Comparison of ENCODE assay signal across 31 cellular contexts in genomic region chr2:39731546-39731945, GRCh38.
"Had no signal": no experiment of that assay in that cellular context is flagged by ENCODE, and none has a peak within 500 bp of the region (broad histone marks: within the 10 kb centered on the region; RNA-seq: fewer than 3 reads in every experiment).

No MANE protein-coding gene starts in this region.

- H3K27ac ChIP-seq: ascending aorta, breast epithelium, cardiac muscle cell, coronary artery, epithelial cell of prostate, esophagus squamous epithelium, gastroesophageal sphincter, heart right ventricle, hepatocyte, VCaP had no signal

- H3K9me3 Mint-ChIP-seq: activated CD4-positive, alpha-beta memory T cell treated with anti-CD3 and anti-CD28 coated beads, Interleukin-2, amount 10 ng/mL, durations not matched to agents 7 days and 5 days; activated CD4-positive, alpha-beta T cell treated with anti-CD3 and anti-CD28 coated beads, Interleukin-2, amount 10 ng/mL, durations not matched to agents 7 days and 5 days; activated naive CD4-positive, alpha-beta T cell treated with anti-CD3 and anti-CD28 coated beads, Interleukin-2, amount 10 ng/mL, durations not matched to agents 7 days and 5 days; activated naive CD8-positive, alpha-beta T cell treated with anti-CD3 and anti-CD28 coated beads, Interleukin-2, amount 10 ng/mL, durations not matched to agents 7 days and 5 days; activated T-cell treated with anti-CD3 and anti-CD28 coated beads, Interleukin-2, amount 50 U/mL, for 4 hours; central memory CD8-positive, alpha-beta T cell; dendritic cell treated with granulocyte-macrophage colony-stimulating factor and Interleukin-4, amounts not matched to agents 40 ng/mL and 50 ng/mL, for 4 days had no signal

- H3K27me3 Mint-ChIP-seq: activated CD4-positive, alpha-beta T cell treated with anti-CD3 and anti-CD28 coated beads, Interleukin-2, amount 10 ng/mL, durations not matched to agents 7 days and 5 days; activated naive CD8-positive, alpha-beta T cell treated with anti-CD3 and anti-CD28 coated beads, Interleukin-2, amount 10 ng/mL, durations not matched to agents 7 days and 5 days; brain; central memory CD8-positive, alpha-beta T cell; dendritic cell treated with granulocyte-macrophage colony-stimulating factor and Interleukin-4, amounts not matched to agents 40 ng/mL and 50 ng/mL, for 4 days had no signal

- H3K27ac Mint-ChIP-seq: activated CD4-positive, alpha-beta memory T cell treated with anti-CD3 and anti-CD28 coated beads, Interleukin-2, amount 10 ng/mL, durations not matched to agents 7 days and 5 days; activated CD4-positive, alpha-beta T cell treated with anti-CD3 and anti-CD28 coated beads, Interleukin-2, amount 10 ng/mL, durations not matched to agents 7 days and 5 days; activated naive CD4-positive, alpha-beta T cell treated with anti-CD3 and anti-CD28 coated beads, Interleukin-2, amount 10 ng/mL, durations not matched to agents 7 days and 5 days; activated naive CD4-positive, alpha-beta T cell treated with anti-CD3 and anti-CD28 coated beads, Interleukin-2, amount 50 U/mL, for 72 hours; activated naive CD8-positive, alpha-beta T cell treated with anti-CD3 and anti-CD28 coated beads, Interleukin-2, amount 10 ng/mL, durations not matched to agents 7 days and 5 days; activated T-helper 1 cell treated with anti-CD3 and anti-CD28 coated beads, Interleukin-12 subunit alpha, Interleukin-12 subunit beta, Interleukin-2, Interleukin-4 antibody, amounts not matched to agents 30 ng/mL and 10 ng/mL and 1 ng/mL, durations not matched to agents 14 hours and 24 hours and 36 hours; brain; dendritic cell treated with granulocyte-macrophage colony-stimulating factor and Interleukin-4, amounts not matched to agents 40 ng/mL and 50 ng/mL, for 4 days; WTC11 had no signal

- DNase-seq: activated CD4-positive, alpha-beta memory T cell treated with anti-CD3 and anti-CD28 coated beads, Interleukin-2, amount 10 ng/mL, durations not matched to agents 7 days and 5 days; activated CD4-positive, alpha-beta T cell treated with anti-CD3 and anti-CD28 coated beads for 1 hour; activated CD4-positive, alpha-beta T cell treated with anti-CD3 and anti-CD28 coated beads for 4 hours; activated CD4-positive, alpha-beta T cell treated with anti-CD3 and anti-CD28 coated beads, Interleukin-2, amount 10 ng/mL, durations not matched to agents 7 days and 5 days; activated CD4-positive, alpha-beta T cell treated with anti-CD3 and anti-CD28 coated beads, Interleukin-2, amount 50 U/mL, for 4 hours; activated CD8-positive, alpha-beta memory T cell treated with anti-CD3 and anti-CD28 coated beads, Interleukin-2, amount 50 U/mL, for 48 hours; activated gamma-delta T cell; activated naive CD4-positive, alpha-beta T cell; activated naive CD4-positive, alpha-beta T cell treated with anti-CD3 and anti-CD28 coated beads, Interleukin-2, amount 10 ng/mL, durations not matched to agents 7 days and 5 days; activated naive CD8-positive, alpha-beta T cell treated with anti-CD3 and anti-CD28 coated beads, Interleukin-2, amount 10 ng/mL, durations not matched to agents 7 days and 5 days; activated T-cell treated with anti-CD3 and anti-CD28 coated beads for 4 hours; activated T-cell treated with anti-CD3 and anti-CD28 coated beads, Interleukin-2, amount 50 U/mL, for 4 hours; effector CD4-positive, alpha-beta T cell; esophagus squamous epithelium; foreskin melanocyte; heart right ventricle; T-helper 2 cell had no signal

- H3K4me2 ChIP-seq: hepatocyte had no signal

- H3K4me3 ChIP-seq: ascending aorta, breast epithelium, cardiac muscle cell, coronary artery, esophagus squamous epithelium, gastroesophageal sphincter, heart right ventricle, hepatocyte had no signal

- H2AFZ ChIP-seq: hepatocyte had no signal

- H3K4me1 ChIP-seq: breast epithelium, esophagus squamous epithelium had no signal

- H3K4me3 Mint-ChIP-seq: activated CD4-positive, alpha-beta memory T cell treated with anti-CD3 and anti-CD28 coated beads, Interleukin-2, amount 10 ng/mL, durations not matched to agents 7 days and 5 days; activated CD4-positive, alpha-beta T cell treated with anti-CD3 and anti-CD28 coated beads, Interleukin-2, amount 10 ng/mL, durations not matched to agents 7 days and 5 days; activated naive CD4-positive, alpha-beta T cell treated with anti-CD3 and anti-CD28 coated beads, Interleukin-2, amount 10 ng/mL, durations not matched to agents 7 days and 5 days; activated naive CD8-positive, alpha-beta T cell treated with anti-CD3 and anti-CD28 coated beads, Interleukin-2, amount 10 ng/mL, durations not matched to agents 7 days and 5 days; activated T-cell treated with anti-CD3 and anti-CD28 coated beads, Interleukin-2, amount 50 U/mL, for 4 hours; activated T-helper 1 cell treated with anti-CD3 and anti-CD28 coated beads, Interleukin-12 subunit alpha, Interleukin-12 subunit beta, Interleukin-2, Interleukin-4 antibody, amounts not matched to agents 30 ng/mL and 10 ng/mL and 1 ng/mL, durations not matched to agents 14 hours and 24 hours and 36 hours; brain; central memory CD8-positive, alpha-beta T cell; dendritic cell treated with granulocyte-macrophage colony-stimulating factor and Interleukin-4, amounts not matched to agents 40 ng/mL and 50 ng/mL, for 4 days; WTC11 had no signal

- H3K27me3 ChIP-seq: ascending aorta, breast epithelium, cardiac muscle cell, esophagus squamous epithelium, gastroesophageal sphincter, heart right ventricle, hepatocyte had no signal

- ATAC-seq: activated naive CD4-positive, alpha-beta T cell treated with anti-CD3 and anti-CD28 coated beads, Interleukin-2, amount 50 U/mL, for 72 hours; activated T-cell treated with anti-CD3 and anti-CD28 coated beads, Interleukin-2, amount 50 U/mL, for 4 hours; gastroesophageal sphincter; WTC11 had no signal

- H3K9me3 ChIP-seq: ascending aorta, breast epithelium, esophagus squamous epithelium, gastroesophageal sphincter, heart right ventricle had no signal
